ENCODE assay signal across 17 cellular contexts in genomic region chr7:47484923-47485639, GRCh38.
DNase-seq lines count a peak whose midpoint lies in the region; ATAC-seq and TF ChIP-seq lines count a peak whose summit lies in the region.
"Had no signal": no experiment of that assay in that cellular context is flagged by ENCODE, and none has a peak within 500 bp of the region (broad histone marks: within the 10 kb centered on the region; RNA-seq: fewer than 3 reads in every experiment).

No MANE protein-coding gene starts in this region.

- H3K9me3 ChIP-seq in neuronal stem cell (replicated peaks in 1 of 2; ENCODE audit: control insufficient read depth in 2 of 2, insufficient read depth in 1 of 2, low read depth in 1 of 2, low read length in 2 of 2) (peaks cover 8 to 10% of the 10 kb centered on the region in 2 donors), upper lobe of right lung (no peaks in the 10 kb centered on the region)

- H2BK15ac ChIP-seq in neuronal stem cell (ENCODE audit: low read length) = peak overlapping the region; percentile 90

- intact Hi-C loops in Right ventricle myocardium superior (cut with DNase I) (no loop called here), upper lobe of right lung (cut with DNase I) (no loop called here)
- intact Hi-C loops in activated T-helper 2 cell treated with anti-CD3 and anti-CD28 coated beads, Interferon-gamma antibody, Interleukin-2, Interleukin-4, amounts not matched to agents 10 μg/mL and 5 μg/mL and 100 μg/mL, durations not matched to agents 14 hours and 24 hours and 36 hours (cut with micrococcal nuclease) = loop anchor here (5.0 kb wide), 2 partner anchors 173 to 387 kb away; no protein-coding TSS in a partner anchor

- peak overlapping the region; percentile 96 for H2AK5ac ChIP-seq in neuronal stem cell (ENCODE audit: low read depth, low read length)

- peak overlapping the region; percentile 69 for H3K4ac ChIP-seq in neuronal stem cell (ENCODE audit: low read length)

- peak overlapping the region; percentile 79 for H2BK12ac ChIP-seq in neuronal stem cell (ENCODE audit: low read length)

- DNase-seq in NCI-H82 (lab: John Stamatoyannopoulos, UW) = peak; percentile 29
- DNase-seq in NCI-H82 treated with DMSO at 0.1 percent for 48 hours (lab: John Stamatoyannopoulos, UW; ENCODE audit: unreplicated experiment) = no peak
- peak; percentile 61 for DNase-seq in Right ventricle myocardium superior
- no peak for DNase-seq in neuronal stem cell (ENCODE audit: low spot score)
- DNase-seq in upper lobe of right lung = no peak
- DNase-seq in cerebellar cortex (ENCODE audit: low spot score) = no peak
- no peak for DNase-seq in activated T-helper 2 cell treated with anti-CD3 and anti-CD28 coated beads, Interferon-gamma antibody, Interleukin-2, Interleukin-4, amounts not matched to agents 10 μg/mL and 5 μg/mL and 100 μg/mL, durations not matched to agents 14 hours and 24 hours and 36 hours (ENCODE audit: low spot score)
- DNase-seq: activated CD4-positive, alpha-beta T cell treated with anti-CD3 and anti-CD28 coated beads, Interleukin-2, amount 50 U/mL, for 4 hours; activated effector memory CD4-positive, alpha-beta T cell treated with anti-CD3 and anti-CD28 coated beads, Interleukin-2, amount 50 U/mL, for 16 hours; HCEC 1CT; NCI-H1694 treated with DMSO at 0.1 percent for 48 hours; OCI-M1; T-helper 1 cell had no signal

- no peak overlapping the region for H3K4me2 ChIP-seq in neuronal stem cell (ENCODE audit: insufficient read depth, low read length, poor library complexity, severe bottlenecking)

- peak overlapping the region; percentile 10 for H2BK120ac ChIP-seq in neuronal stem cell (ENCODE audit: low read depth, low read length)

- H3K4me3 Mint-ChIP-seq in activated T-helper 2 cell treated with anti-CD3 and anti-CD28 coated beads, Interferon-gamma antibody, Interleukin-2, Interleukin-4, amounts not matched to agents 10 μg/mL and 5 μg/mL and 100 μg/mL, durations not matched to agents 14 hours and 24 hours and 36 hours (ENCODE audit: low read depth) = no peak overlapping the region
- H3K4me3 Mint-ChIP-seq: IgD-negative memory B cell had no signal

- ATAC-seq in Right ventricle myocardium superior (ENCODE audit: poor library complexity) = peak; percentile 42
- ATAC-seq in upper lobe of right lung = no peak
- no peak for ATAC-seq in HG02571 (IDR thresholded peaks at IDR 0.05; ENCODE audit: unreplicated experiment)

- H3K27me3 ChIP-seq in neuronal stem cell (ENCODE audit: control insufficient read depth in 3 of 3, insufficient read depth in 3 of 3, low read depth in 1 of 3, low read length in 3 of 3) (no peaks in the 10 kb centered on the region), upper lobe of right lung (no peaks in the 10 kb centered on the region)
- H3K27me3 ChIP-seq: cardiac muscle cell had no signal

- H3K4me1 ChIP-seq in neuronal stem cell (ENCODE audit: control insufficient read depth in 2 of 2, insufficient read depth in 1 of 2, low read depth in 1 of 2, low read length in 2 of 2) (peaks cover 25 to 60% of the 10 kb centered on the region in 2 donors), upper lobe of right lung (peaks cover 45% of the 10 kb centered on the region)

- H3K36me3 Mint-ChIP-seq in activated T-helper 2 cell treated with anti-CD3 and anti-CD28 coated beads, Interferon-gamma antibody, Interleukin-2, Interleukin-4, amounts not matched to agents 10 μg/mL and 5 μg/mL and 100 μg/mL, durations not matched to agents 14 hours and 24 hours and 36 hours (ENCODE audit: low read depth) = no peaks in the 10 kb centered on the region
- H3K36me3 Mint-ChIP-seq: IgD-negative memory B cell had no signal

- no CpG with 5 or more reads among the region's 17 CpGs for WGBS in neuronal stem cell (ENCODE audit: extremely low coverage in 2 of 2, insufficient read length in 2 of 2, insufficient replicate concordance in 1 of 2), 2 donors

- H3K4me1 Mint-ChIP-seq in activated T-helper 2 cell treated with anti-CD3 and anti-CD28 coated beads, Interferon-gamma antibody, Interleukin-2, Interleukin-4, amounts not matched to agents 10 μg/mL and 5 μg/mL and 100 μg/mL, durations not matched to agents 14 hours and 24 hours and 36 hours (ENCODE audit: low read depth) = peaks cover 30% of the 10 kb centered on the region

- no peaks in the 10 kb centered on the region for H3K27me3 Mint-ChIP-seq in activated T-helper 2 cell treated with anti-CD3 and anti-CD28 coated beads, Interferon-gamma antibody, Interleukin-2, Interleukin-4, amounts not matched to agents 10 μg/mL and 5 μg/mL and 100 μg/mL, durations not matched to agents 14 hours and 24 hours and 36 hours (ENCODE audit: low read depth)
- H3K27me3 Mint-ChIP-seq: IgD-negative memory B cell had no signal

- peak overlapping the region; percentile 85 for H2BK5ac ChIP-seq in neuronal stem cell (ENCODE audit: low read length)

- no peak for TF ChIP-seq CTCF in upper lobe of right lung (IDR thresholded peaks at IDR 0.05)

- no peak overlapping the region for H2AFZ ChIP-seq in neuronal stem cell (ENCODE audit: low read length)

- H3K9ac ChIP-seq in neuronal stem cell (ENCODE audit: low read depth, low read length, poor library complexity) = no peak overlapping the region

- H3K14ac ChIP-seq in neuronal stem cell (ENCODE audit: low read length) = peak overlapping the region; percentile 22

- H4K8ac ChIP-seq in neuronal stem cell (ENCODE audit: low read depth, low read length) = no peak overlapping the region

- peaks cover 23% of the 10 kb centered on the region for H3K79me1 ChIP-seq in neuronal stem cell (ENCODE audit: low read depth, low read length)

- H3K27ac Mint-ChIP-seq in activated T-helper 2 cell treated with anti-CD3 and anti-CD28 coated beads, Interferon-gamma antibody, Interleukin-2, Interleukin-4, amounts not matched to agents 10 μg/mL and 5 μg/mL and 100 μg/mL, durations not matched to agents 14 hours and 24 hours and 36 hours = no peak overlapping the region

- peak overlapping the region; percentile 77 for H3K23ac ChIP-seq in neuronal stem cell (ENCODE audit: low read depth, low read length, poor library complexity)

- no peak overlapping the region for H3K27ac ChIP-seq in neuronal stem cell (replicated peaks; ENCODE audit: low read length)
- H3K27ac ChIP-seq in upper lobe of right lung = peak overlapping the region; percentile 30
- H3K27ac ChIP-seq: cardiac muscle cell, epithelial cell of prostate had no signal

- H3K9me3 Mint-ChIP-seq in activated T-helper 2 cell treated with anti-CD3 and anti-CD28 coated beads, Interferon-gamma antibody, Interleukin-2, Interleukin-4, amounts not matched to agents 10 μg/mL and 5 μg/mL and 100 μg/mL, durations not matched to agents 14 hours and 24 hours and 36 hours = no peaks in the 10 kb centered on the region
- H3K9me3 Mint-ChIP-seq: IgD-negative memory B cell had no signal

- H3K36me3 ChIP-seq in neuronal stem cell (replicated peaks in 1 of 2; ENCODE audit: control insufficient read depth in 2 of 2, insufficient read depth in 2 of 2, low read length in 2 of 2) = peaks cover 0 to 6% of the 10 kb centered on the region in 2 donors
- no peaks in the 10 kb centered on the region for H3K36me3 ChIP-seq in upper lobe of right lung
- H3K36me3 ChIP-seq: cardiac muscle cell had no signal

- peak overlapping the region; percentile 96 for H3K18ac ChIP-seq in neuronal stem cell (ENCODE audit: low read length)

- H3K4me3 ChIP-seq in neuronal stem cell (ENCODE audit: low read length in 2 of 2) (no peak overlapping the region), upper lobe of right lung (no peak overlapping the region)
- H3K4me3 ChIP-seq: cardiac muscle cell had no signal

- H4K91ac ChIP-seq in neuronal stem cell (ENCODE audit: low read depth, low read length, poor library complexity) = peak overlapping the region; percentile 99

Comparison
In these comparisons a context has a peak if more than half of its experiments do, and no peak if none do; other contexts are left out.
1. DNase-seq: peak in NCI-H82 (single experiment) and Right ventricle myocardium superior (single experiment); none in NCI-H82 treated with DMSO at 0.1 percent for 48 hours (single experiment), neuronal stem cell (single experiment), upper lobe of right lung (single experiment), cerebellar cortex (single experiment) and activated T-helper 2 cell treated with anti-CD3 and anti-CD28 coated beads, Interferon-gamma antibody, Interleukin-2, Interleukin-4, amounts not matched to agents 10 μg/mL and 5 μg/mL and 100 μg/mL, durations not matched to agents 14 hours and 24 hours and 36 hours (single experiment).